In genomic region chr7:138963675-138964074, GRCh38 we compare ENCODE assay signal across 20 cellular contexts. TPM values are rescaled to one million over a fixed set of nuclear protein-coding genes. Genes with fewer than 3 reads are reported as not detected.
DNase-seq lines count a peak whose midpoint lies in the region; FAIRE-seq and TF ChIP-seq lines count a peak whose summit lies in the region.
"Had no signal": no experiment of that assay in that cellular context is flagged by ENCODE, and none has a peak within 500 bp of the region (broad histone marks: within the 10 kb centered on the region; RNA-seq: fewer than 3 reads in every experiment).

No MANE protein-coding gene starts in this region.

- TF ChIP-seq CTCF in 22Rv1 (IDR thresholded peaks at IDR 0.05), result no peak
- no peak for TF ChIP-seq CTCF in C4-2B (conservative IDR thresholded peaks at IDR 0.05)
- no peak for TF ChIP-seq CTCF in VCaP (conservative IDR thresholded peaks at IDR 0.05)
- TF ChIP-seq CTCF in H1 (IDR thresholded peaks at IDR 0.05; ENCODE audit: control extremely low read depth in 1 of 3, insufficient read depth in 1 of 3, low read depth in 1 of 3, low read length in 3 of 3), result no peak

- H2BK20ac ChIP-seq in H1 (ENCODE audit: low read length), result no peak overlapping the region

- FAIRE-seq in H1 (lab: Jason Lieb, UNC), result peak; percentile 13
- FAIRE-seq: H54 had no signal

- no peak for TF ChIP-seq POLR2A in H1 (IDR thresholded peaks at IDR 0.05; ENCODE audit: control extremely low read depth in 1 of 2, low read depth in 2 of 2, low read length in 2 of 2)

- H3K4me3 ChIP-seq in H1 (ENCODE audit: extremely low read depth in 1 of 4, insufficient read depth in 2 of 4, low read depth in 3 of 4, low read length in 4 of 4), result no peak overlapping the region
- no peak overlapping the region for H3K4me3 ChIP-seq in CD8-positive, alpha-beta memory T cell (ENCODE audit: low read length)
- H3K4me3 ChIP-seq: GM23248 had no signal

- H3K9ac ChIP-seq in H1 (replicated peaks in 1 of 4; ENCODE audit: extremely low read depth in 1 of 4, low read depth in 3 of 4, low read length in 3 of 4), result no peak overlapping the region
- H3K9ac ChIP-seq: GM23248 had no signal

- no peak overlapping the region for H2BK12ac ChIP-seq in H1 (ENCODE audit: low read depth, low read length)

- peaks cover 10 to 36% of the 10 kb centered on the region in 2 donors for H3K27me3 Mint-ChIP-seq in CD8-positive, alpha-beta memory T cell

- H4K20me1 ChIP-seq in H1 (replicated peaks in 1 of 2; ENCODE audit: control insufficient read depth in 1 of 2, insufficient read depth in 2 of 2, low read length in 2 of 2), result peaks cover 4 to 12% of the 10 kb centered on the region in 2 experiments

- peaks cover 5 to 83% of the 10 kb centered on the region in 2 experiments for H3K79me2 ChIP-seq in H1 (ENCODE audit: control insufficient read depth in 1 of 2, insufficient read depth in 2 of 2, low read length in 2 of 2)

- no peaks in the 10 kb centered on the region for H3K27me3 ChIP-seq in H1 (replicated peaks in 1 of 4; ENCODE audit: control insufficient read depth in 3 of 4, extremely low read depth in 1 of 4, insufficient read depth in 3 of 4, low read length in 3 of 4)
- H3K27me3 ChIP-seq in CD8-positive, alpha-beta memory T cell (ENCODE audit: insufficient read depth, low read length, poor library complexity, severe bottlenecking), result peaks cover 3% of the 10 kb centered on the region

- H3K18ac ChIP-seq in H1 (ENCODE audit: extremely low read depth, low read length), result no peak overlapping the region

- no peaks in the 10 kb centered on the region for H3K23me2 ChIP-seq in H1 (ENCODE audit: low read depth, low read length)

- peaks cover 0 to 5% (median 0%) of the 10 kb centered on the region in 3 donors for H3K4me1 Mint-ChIP-seq in CD8-positive, alpha-beta memory T cell
- H3K4me1 Mint-ChIP-seq: B cell had no signal

- no peak overlapping the region for H3K4me3 Mint-ChIP-seq in CD8-positive, alpha-beta memory T cell
- H3K4me3 Mint-ChIP-seq: B cell; CD4-positive, alpha-beta memory T cell had no signal

- no peaks in the 10 kb centered on the region for H3K36me3 ChIP-seq in H1 (ENCODE audit: control insufficient read depth in 2 of 4, insufficient read depth in 4 of 4, low read length in 3 of 4)
- no peaks in the 10 kb centered on the region for H3K36me3 ChIP-seq in CD8-positive, alpha-beta memory T cell (ENCODE audit: insufficient read depth, low read length)

- peaks cover 30% of the 10 kb centered on the region for H3K79me1 ChIP-seq in H1 (ENCODE audit: low read depth, low read length)

- no peak overlapping the region for H2BK15ac ChIP-seq in H1 (ENCODE audit: low read length)

- no peaks in the 10 kb centered on the region for H3K9me3 Mint-ChIP-seq in CD8-positive, alpha-beta memory T cell
- H3K9me3 Mint-ChIP-seq: CD14-positive monocyte; CD4-positive, alpha-beta memory T cell had no signal

- H3K9me3 ChIP-seq in H1 (ENCODE audit: insufficient read depth in 2 of 2, low read depth in 1 of 2, low read length in 1 of 2), result no peaks in the 10 kb centered on the region
- H3K9me3 ChIP-seq in CD8-positive, alpha-beta memory T cell (ENCODE audit: low read length), result no peaks in the 10 kb centered on the region

- no peak overlapping the region for H2BK5ac ChIP-seq in H1 (ENCODE audit: low read depth, low read length)

- TF ChIP-seq EP300 in H1 (IDR thresholded peaks at IDR 0.05; ENCODE audit: borderline replicate concordance in 1 of 2, low read depth in 2 of 2, low read length in 2 of 2), result no peak

- no peak overlapping the region for H3K14ac ChIP-seq in H1 (ENCODE audit: insufficient read length)

- H4K8ac ChIP-seq in H1 (ENCODE audit: extremely low read depth, insufficient read depth, low read length), result no peak overlapping the region

- no peak overlapping the region for H3K23ac ChIP-seq in H1 (ENCODE audit: insufficient read length)

- DNase-seq in H1 (ENCODE audit: low read depth in 1 of 2, low spot score in 2 of 2) (no peak), NCI-H187 (lab: John Stamatoyannopoulos, UW) (no peak), activated gamma-delta T cell treated with Interleukin-2 at 50 U/mL for 16 hours (no peak), NCI-H446 (lab: John Stamatoyannopoulos, UW) (no peak)
- DNase-seq in CD8-positive, alpha-beta memory T cell, result no peak
- DNase-seq: Calu3; CD4-positive, alpha-beta memory T cell; DMS79 treated with DMSO at 0.1 percent for 48 hours; GF-D8; GM23248; HCEC 1CT; IMR-90; KG1 had no signal

- H3K4ac ChIP-seq in H1 (replicated peaks; ENCODE audit: insufficient read length, low read depth, low read length), result no peak overlapping the region

- no peak overlapping the region for H2AFZ ChIP-seq in H1 (ENCODE audit: low read length)
- H2AFZ ChIP-seq: GM23248 had no signal

- peaks cover 1 to 11% (median 8%) of the 10 kb centered on the region in 4 experiments for H3K4me1 ChIP-seq in H1 (replicated peaks in 1 of 4; ENCODE audit: control insufficient read depth in 3 of 4, insufficient read depth in 4 of 4, low read length in 3 of 4)
- no peaks in the 10 kb centered on the region for H3K4me1 ChIP-seq in CD8-positive, alpha-beta memory T cell (ENCODE audit: insufficient read depth, low read length)

- H3K56ac ChIP-seq in H1 (replicated peaks; ENCODE audit: insufficient read length, low read depth, low read length), result no peak overlapping the region

- no peak overlapping the region for H3K4me2 ChIP-seq in H1 (ENCODE audit: insufficient read depth in 1 of 2, low read depth in 2 of 2, low read length in 2 of 2)

- POLR2A ChIA-PET in H1 (lab: Charles Lee; ENCODE audit: partially characterized antibody), result no interaction called here
- POLR2A ChIA-PET in CD8-positive, alpha-beta memory T cell (lab: Charles Lee), result no interaction called here

- H3K36me3 Mint-ChIP-seq in CD8-positive, alpha-beta memory T cell, result peaks cover 0 to 2% (median 0%) of the 10 kb centered on the region in 3 donors
- H3K36me3 Mint-ChIP-seq: CD14-positive monocyte; CD4-positive, alpha-beta memory T cell had no signal

- no peak overlapping the region for H3K27ac Mint-ChIP-seq in CD8-positive, alpha-beta memory T cell
- H3K27ac Mint-ChIP-seq: B cell had no signal

- 88% methylated on average over 5 of the region's 5 CpGs; no CpG with 5 or more reads in 1 of the 2 experiments for WGBS in H1 (ENCODE audit: extremely low coverage in 1 of 2, insufficient coverage in 1 of 2, insufficient read length in 1 of 2, insufficient replicate concordance in 2 of 2, low coverage in 1 of 2, low lambda C conversion rate in 2 of 2, missing lambda C conversion rate in 1 of 2), 2 experiments

- no peak overlapping the region for H4K5ac ChIP-seq in H1 (ENCODE audit: insufficient read length, low read depth, low read length)

- H2AK5ac ChIP-seq in H1 (ENCODE audit: low read depth, low read length), result no peak overlapping the region

- H3K27ac ChIP-seq in 22Rv1, result peak overlapping the region; percentile 20
- peak overlapping the region; percentile 49 for H3K27ac ChIP-seq in C4-2B
- H3K27ac ChIP-seq in VCaP, result peak overlapping the region; percentile 87
- H3K27ac ChIP-seq in H1 (ENCODE audit: low read depth, low read length), result no peak overlapping the region
- H3K27ac ChIP-seq in CD8-positive, alpha-beta memory T cell (ENCODE audit: low read depth, low read length), result no peak overlapping the region
- H3K27ac ChIP-seq: GM23248, HL-60 had no signal

- no peak for TF ChIP-seq RAD21 in H1 (IDR thresholded peaks at IDR 0.05 in 1 of 2, conservative IDR thresholded peaks at IDR 0.05 in 1 of 2; ENCODE audit: low read depth in 2 of 2, low read length in 2 of 2)

- no peak overlapping the region for H4K91ac ChIP-seq in H1 (replicated peaks; ENCODE audit: insufficient read length, low read length)

- no peak overlapping the region for H2BK120ac ChIP-seq in H1 (replicated peaks; ENCODE audit: low read depth, low read length)

- CTCF ChIA-PET in H1 (lab: Charles Lee; ENCODE audit: partially characterized antibody), result interaction anchor here (1.1 kb wide), 1 partner anchor 17 kb away, joined by 3 read pairs; no protein-coding TSS in a partner anchor
- CTCF ChIA-PET in CD8-positive, alpha-beta memory T cell (lab: Charles Lee), result no interaction called here

TF ChIP-seq in H1, 55 proteins besides CTCF, POLR2A, EP300 and RAD21 (continues in another document):
- TF ChIP-seq FOSL1 (IDR thresholded peaks at IDR 0.05; ENCODE audit: insufficient read depth, low read depth, low read length), result no peak
- TF ChIP-seq ATF2 (IDR thresholded peaks at IDR 0.05; ENCODE audit: low read length), result no peak
- no peak for TF ChIP-seq CTBP2 (IDR thresholded peaks at IDR 0.05; ENCODE audit: borderline replicate concordance, insufficient read depth, insufficient read length, low read length)
- TF ChIP-seq BCL11A (IDR thresholded peaks at IDR 0.05; ENCODE audit: low read depth in 2 of 2, low read length in 2 of 2), result no peak
- TF ChIP-seq RXRA (IDR thresholded peaks at IDR 0.05; ENCODE audit: insufficient read depth, low read depth, low read length), result no peak
- TF ChIP-seq ZNF274 (IDR thresholded peaks at IDR 0.05; ENCODE audit: borderline replicate concordance, extremely low read depth, low read length), result no peak
- TF ChIP-seq GABPA (IDR thresholded peaks at IDR 0.05; ENCODE audit: borderline replicate concordance, insufficient read depth, low read length), result no peak
- no peak for TF ChIP-seq BRCA1 (IDR thresholded peaks at IDR 0.05; ENCODE audit: low read depth, low read length)

RNA-seq across cellular contexts. Expression of gene KIAA1549, which starts 17.5 kb away (rescaled TPM):
- total RNA-seq in H1 (2021; fragmentation: NEBNext Ultra II Directional; extraction: Animal tissue kit (Norgen Biotek cat#: 25700)), result 17.3 and 17.6 TPM in 2 replicates
- polyA plus RNA-seq in H1 (2011; rRNA removed), result 6.5 and 10.2 TPM in 2 replicates
- 4.0 TPM for polyA plus RNA-seq in H1 (2011; cell fraction: cytosol; rRNA removed)
- polyA plus RNA-seq in H1 (2011; cell fraction: nucleus; rRNA removed), result 13.7 TPM
- 8.7 to 11.1 TPM (median 10.0 TPM) in 4 replicates for polyA plus RNA-seq in H1 (2012, experiment 1 of 2)
- polyA plus RNA-seq in H1 (2012, experiment 2 of 2), result 2.2 TPM
- polyA plus RNA-seq in H1 (2013, experiment 1 of 2), result 11.7 TPM
- 11.5 TPM for polyA plus RNA-seq in H1 (2013, experiment 2 of 2)
- 14.8 and 17.9 TPM in 2 replicates for polyA minus RNA-seq in H1 (2011; rRNA and poly(A)+ RNA removed)
- 9.4 TPM for polyA minus RNA-seq in H1 (2011; cell fraction: cytosol; rRNA and poly(A)+ RNA removed)
- polyA minus RNA-seq in H1 (2011; cell fraction: nucleus; rRNA and poly(A)+ RNA removed), result 19.8 TPM
- 1 to 10 TPM; 1.1 to 1.2 TPM for total RNA-seq in CD8-positive, alpha-beta memory T cell
- polyA plus RNA-seq in CD8-positive, alpha-beta memory T cell, result not detected

Comparison
In these comparisons a context has a peak if more than half of its experiments do, and no peak if none do; other contexts are left out.
1. H3K27ac ChIP-seq: peak in 22Rv1 (single experiment), C4-2B (single experiment) and VCaP (single experiment); none in H1 (single experiment) and CD8-positive, alpha-beta memory T cell (single experiment).